ENCODE assay signal across 8 cellular contexts in genomic region chr7:158862985-158863610, GRCh38. TPM values are rescaled to one million over a fixed set of nuclear protein-coding genes. Genes with fewer than 3 reads are reported as not detected.
A peak's percentile ranks its signal among the peaks of the same experiment; 100 is the strongest.
DNase-seq lines count a peak whose midpoint lies in the region; ATAC-seq and TF ChIP-seq lines count a peak whose summit lies in the region.
"Not testable (repeated sequence)": the region's sequence is repeated elsewhere in the genome, so short reads cannot be mapped to it uniquely, and the experiment has no call there.

No MANE protein-coding gene starts in this region.

- H3K36me3 ChIP-seq in gastroesophageal sphincter, thoracic aorta: not testable (repeated sequence)

- not testable (repeated sequence) for H3K27me3 Mint-ChIP-seq in activated naive CD8-positive, alpha-beta T cell treated with anti-CD3 and anti-CD28 coated beads, Interleukin-2, amount 50 U/mL, for 24 hours; naive thymus-derived CD8-positive, alpha-beta T cell

- H3K27me3 ChIP-seq in gastroesophageal sphincter; thoracic aorta (replicated peaks; ENCODE audit: insufficient read depth): not testable (repeated sequence)

- peak overlapping the region; percentile 89 for H3K27ac Mint-ChIP-seq in activated naive CD8-positive, alpha-beta T cell treated with anti-CD3 and anti-CD28 coated beads, Interleukin-2, amount 50 U/mL, for 24 hours
- peak overlapping the region; percentile 27 to 97 (median 84) for H3K27ac Mint-ChIP-seq in naive thymus-derived CD8-positive, alpha-beta T cell

- not testable (repeated sequence) for TF ChIP-seq POLR2A in gastroesophageal sphincter (IDR thresholded peaks at IDR 0.05)

- peaks cover 44% of the 10 kb centered on the region for H3K4me1 Mint-ChIP-seq in activated naive CD8-positive, alpha-beta T cell treated with anti-CD3 and anti-CD28 coated beads, Interleukin-2, amount 50 U/mL, for 24 hours
- H3K4me1 Mint-ChIP-seq in naive thymus-derived CD8-positive, alpha-beta T cell: peaks cover 28 to 59% (median 47%) of the 10 kb centered on the region in 4 donors

- H3K4me1 ChIP-seq in gastroesophageal sphincter: peaks cover 0 to 55% (median 4%) of the 10 kb centered on the region in 3 donors
- H3K4me1 ChIP-seq in thoracic aorta (ENCODE audit: control insufficient read depth in 1 of 2, low read depth in 2 of 2): not testable (repeated sequence)

- H3K9me3 ChIP-seq in gastroesophageal sphincter, thoracic aorta: not testable (repeated sequence)

- DNase-seq in EL: peak; percentile 50
- peak; percentile 63 for DNase-seq in RPMI8226
- not testable (repeated sequence) for DNase-seq in activated naive CD8-positive, alpha-beta T cell treated with anti-CD3 and anti-CD28 coated beads, Interleukin-2, amount 50 U/mL, for 24 hours; thoracic aorta (ENCODE audit: low spot score)
- peak in 3 of 10 donors; percentile 13 to 23 (median 21) for DNase-seq in naive thymus-derived CD8-positive, alpha-beta T cell

- peak overlapping the region; percentile 64 to 96 for H3K4me3 ChIP-seq in gastroesophageal sphincter
- H3K4me3 ChIP-seq in thoracic aorta: peak overlapping the region; percentile 82

- H3K9me3 Mint-ChIP-seq in activated naive CD8-positive, alpha-beta T cell treated with anti-CD3 and anti-CD28 coated beads, Interleukin-2, amount 50 U/mL, for 24 hours; naive thymus-derived CD8-positive, alpha-beta T cell: not testable (repeated sequence)

- 59 to 63% methylated on average over 5 to 7 of the region's 13 CpGs for WGBS in gastroesophageal sphincter (ENCODE audit: low coverage in 1 of 2), 2 donors

- not testable (repeated sequence) for TF ChIP-seq EP300 in gastroesophageal sphincter (IDR thresholded peaks at IDR 0.05)

- ATAC-seq in GM21786 (IDR thresholded peaks at IDR 0.05; ENCODE audit: unreplicated experiment): peak; percentile 52
- peak; percentile 47 for ATAC-seq in HG03521 (IDR thresholded peaks at IDR 0.05; ENCODE audit: unreplicated experiment)
- peak; percentile 50 for ATAC-seq in activated naive CD8-positive, alpha-beta T cell treated with anti-CD3 and anti-CD28 coated beads, Interleukin-2, amount 50 U/mL, for 24 hours
- peak; percentile 22 for ATAC-seq in gastroesophageal sphincter
- ATAC-seq in naive thymus-derived CD8-positive, alpha-beta T cell: peak; percentile 58 to 68
- not testable (repeated sequence) for ATAC-seq in thoracic aorta (ENCODE audit: insufficient number of reproducible peaks, low FRiP score, low read depth)

- H3K4me3 Mint-ChIP-seq in activated naive CD8-positive, alpha-beta T cell treated with anti-CD3 and anti-CD28 coated beads, Interleukin-2, amount 50 U/mL, for 24 hours: peak overlapping the region; percentile 85
- peak overlapping the region; percentile 81 to 96 (median 88) for H3K4me3 Mint-ChIP-seq in naive thymus-derived CD8-positive, alpha-beta T cell

- peak overlapping the region; percentile 90 to 92 (median 91) for H3K27ac ChIP-seq in gastroesophageal sphincter
- H3K27ac ChIP-seq in thoracic aorta: peak overlapping the region; percentile 76 to 82

- POLR2A ChIA-PET in naive thymus-derived CD8-positive, alpha-beta T cell (lab: Charles Lee): interaction anchor here (0.6 to 1.6 kb wide), 7 partner anchors 33 to 158 kb away, joined by 3 to 4 read pairs (median 3); partner anchors contain the start of genes ESYT2 and NCAPG2

- H3K36me3 Mint-ChIP-seq in activated naive CD8-positive, alpha-beta T cell treated with anti-CD3 and anti-CD28 coated beads, Interleukin-2, amount 50 U/mL, for 24 hours (ENCODE audit: low read depth); naive thymus-derived CD8-positive, alpha-beta T cell: not testable (repeated sequence)

- not testable (repeated sequence) for TF ChIP-seq CTCF in gastroesophageal sphincter (IDR thresholded peaks at IDR 0.05); thoracic aorta (IDR thresholded peaks at IDR 0.05)

RNA-seq across cellular contexts. Expression of gene DYNC2I1, which starts 6.7 kb away (rescaled TPM):
- total RNA-seq in gastroesophageal sphincter (10 to 100 TPM; 11.6 to 36.9 (median 23.4) TPM), thoracic aorta (10 to 100 TPM; 17.1 to 34.0 TPM)
- 10 to 100 TPM; 16.3 to 19.0 TPM for total RNA-seq in naive thymus-derived CD8-positive, alpha-beta T cell
- 10 to 100 TPM; 14.1 to 22.1 (median 19.8) TPM for polyA plus RNA-seq in naive thymus-derived CD8-positive, alpha-beta T cell

RNA-seq across cellular contexts. Expression of gene ESYT2, which starts 33.8 kb away (rescaled TPM):
- total RNA-seq in gastroesophageal sphincter: 100 to 1,000 TPM; 209 to 286 (median 230) TPM
- 100 to 1,000 TPM; 101 to 105 TPM for total RNA-seq in naive thymus-derived CD8-positive, alpha-beta T cell
- polyA plus RNA-seq in naive thymus-derived CD8-positive, alpha-beta T cell: 10 to 100 TPM; 58.6 to 93.3 (median 79.8) TPM
- 100 to 1,000 TPM; 196 to 218 TPM for total RNA-seq in thoracic aorta
